ENCODE assay signal across 8 cellular contexts in the genomic region with DNA sequence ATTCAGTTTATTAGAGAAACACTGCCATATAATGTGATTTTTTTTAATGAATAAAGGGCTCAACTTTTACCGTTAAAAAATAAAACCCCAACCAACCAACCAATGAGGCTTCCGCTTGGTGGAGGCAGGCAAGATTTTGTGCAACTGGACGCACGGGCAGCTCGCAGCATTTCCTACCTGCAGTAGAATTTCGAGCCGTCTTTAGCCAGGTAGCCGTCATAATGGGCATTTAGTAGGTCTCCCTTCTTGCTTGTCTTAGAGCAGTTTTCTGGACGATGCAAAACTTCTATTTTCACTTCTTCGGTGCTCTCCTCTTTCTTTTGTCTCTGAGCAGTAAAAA. TPM values are rescaled to one million over a fixed set of nuclear protein-coding genes. Genes with fewer than 3 reads are reported as not detected.
A peak's percentile ranks its signal among the peaks of the same experiment; 100 is the strongest.
DNase-seq lines count a peak whose midpoint lies in the region; ATAC-seq lines count a peak whose summit lies in the region.

No MANE protein-coding gene starts in this region.

- no peaks in the 10 kb centered on the region for H3K27me3 Mint-ChIP-seq in activated naive CD8-positive, alpha-beta T cell treated with anti-CD3 and anti-CD28 coated beads, Interleukin-2, amount 50 U/mL, for 24 hours

- no peaks in the 10 kb centered on the region for H3K9me3 Mint-ChIP-seq in activated naive CD8-positive, alpha-beta T cell treated with anti-CD3 and anti-CD28 coated beads, Interleukin-2, amount 50 U/mL, for 24 hours

- peak; percentile 56 for DNase-seq in NCI-H82 (lab: John Stamatoyannopoulos, UW)
- no peak for DNase-seq in NCI-H82 treated with DMSO at 0.1 percent for 48 hours (lab: John Stamatoyannopoulos, UW; ENCODE audit: unreplicated experiment)
- no peak for DNase-seq in activated naive CD8-positive, alpha-beta T cell treated with anti-CD3 and anti-CD28 coated beads, Interleukin-2, amount 50 U/mL, for 24 hours
- DNase-seq in kidney tubule cell (ENCODE audit: low spot score) = peak; percentile 31
- DNase-seq in HuH-7 (ENCODE audit: low spot score) = no peak
- DNase-seq in NCI-H1436 (lab: John Stamatoyannopoulos, UW) = no peak

- H3K4me1 Mint-ChIP-seq in activated naive CD8-positive, alpha-beta T cell treated with anti-CD3 and anti-CD28 coated beads, Interleukin-2, amount 50 U/mL, for 24 hours = peaks cover 49% of the 10 kb centered on the region

- peaks cover 2% of the 10 kb centered on the region for H3K36me3 Mint-ChIP-seq in activated naive CD8-positive, alpha-beta T cell treated with anti-CD3 and anti-CD28 coated beads, Interleukin-2, amount 50 U/mL, for 24 hours (ENCODE audit: low read depth)

- H3K4me3 Mint-ChIP-seq in activated naive CD8-positive, alpha-beta T cell treated with anti-CD3 and anti-CD28 coated beads, Interleukin-2, amount 50 U/mL, for 24 hours = peak overlapping the region; percentile 91

- peak; percentile 8 for ATAC-seq in HG03378 (IDR thresholded peaks at IDR 0.05; ENCODE audit: unreplicated experiment)
- ATAC-seq in activated naive CD8-positive, alpha-beta T cell treated with anti-CD3 and anti-CD28 coated beads, Interleukin-2, amount 50 U/mL, for 24 hours = no peak

- peak overlapping the region; percentile 89 for H3K27ac Mint-ChIP-seq in activated naive CD8-positive, alpha-beta T cell treated with anti-CD3 and anti-CD28 coated beads, Interleukin-2, amount 50 U/mL, for 24 hours

- peak overlapping the region; percentile 99 for H3K27ac ChIP-seq in temporal lobe (ENCODE audit: low read depth, low read length)

RNA-seq across cellular contexts. Expression of gene FKBP7, which starts 0.3 kb away (rescaled TPM):
- total RNA-seq in temporal lobe = 11.3 TPM

RNA-seq across cellular contexts. Expression of gene PLEKHA3, which starts 2.2 kb away (rescaled TPM):
- 14.8 TPM for total RNA-seq in temporal lobe

RNA-seq across cellular contexts. Expression of gene PJVK, which starts 26.9 kb away (rescaled TPM):
- total RNA-seq in temporal lobe = 4.2 TPM

RNA-seq across cellular contexts. Expression of gene PRKRA, which starts 27.1 kb away (rescaled TPM):
- total RNA-seq in temporal lobe = 43.3 TPM

Comparison
In these comparisons a context has a peak if more than half of its experiments do, and no peak if none do; other contexts are left out.
1. DNase-seq: peak in NCI-H82 (single experiment) and kidney tubule cell (single experiment); none in NCI-H82 treated with DMSO at 0.1 percent for 48 hours (single experiment), activated naive CD8-positive, alpha-beta T cell treated with anti-CD3 and anti-CD28 coated beads, Interleukin-2, amount 50 U/mL, for 24 hours (single experiment), HuH-7 (single experiment) and NCI-H1436 (single experiment).